In genomic region chr6:11217360-11218076, GRCh38 we compare ENCODE assay signal across 9 cellular contexts. TPM values are rescaled to one million over a fixed set of nuclear protein-coding genes. Genes with fewer than 3 reads are reported as not detected.
DNase-seq lines count a peak whose midpoint lies in the region; ATAC-seq and TF ChIP-seq lines count a peak whose summit lies in the region.
"Had no signal": no experiment of that assay in that cellular context is flagged by ENCODE, and none has a peak within 500 bp of the region (broad histone marks: within the 10 kb centered on the region; RNA-seq: fewer than 3 reads in every experiment).

No MANE protein-coding gene starts in this region.

- WGBS in mammary epithelial cell (ENCODE audit: low coverage, missing lambda C conversion rate): 80% methylated on average over 4 of the region's 4 CpGs
- 72% methylated on average over 4 of the region's 4 CpGs for WGBS in tibial nerve, 2 donors

- DNase-seq in breast epithelium (ENCODE audit: low spot score in 2 of 2): no peak
- DNase-seq in mammary epithelial cell: no peak
- peak; percentile 35 for DNase-seq in NCI-H2196 treated with DMSO at 0.1 percent for 48 hours (lab: John Stamatoyannopoulos, UW; ENCODE audit: unreplicated experiment)
- no peak for DNase-seq in left lung
- DNase-seq in tibial nerve (ENCODE audit: low spot score in 2 of 2): no peak
- no peak for DNase-seq in stimulated activated CD4-positive, alpha-beta T cell treated with anti-CD3 and anti-CD28 coated beads, Interleukin-4, amount 100 ng/mL, for 4 hours
- no peak for DNase-seq in SW 1271 (lab: John Stamatoyannopoulos, UW)
- DNase-seq: PC-9 had no signal

- no peak overlapping the region for H3K9ac ChIP-seq in mammary epithelial cell (ENCODE audit: insufficient read depth, low read length)

- H3K4me1 ChIP-seq in breast epithelium (peaks cover 6 to 25% of the 10 kb centered on the region in 2 donors), mammary epithelial cell (ENCODE audit: insufficient read depth, low read length) (peaks cover 23% of the 10 kb centered on the region), left lung (peaks cover 67 to 98% of the 10 kb centered on the region in 2 donors), tibial nerve (peaks cover 0 to 94% (median 63%) of the 10 kb centered on the region in 4 donors)

- H3K4me3 ChIP-seq in breast epithelium (no peak overlapping the region), mammary epithelial cell (replicated peaks in 1 of 3; ENCODE audit: insufficient read depth in 1 of 3, low read depth in 2 of 3, low read length in 3 of 3) (no peak overlapping the region), left lung (no peak overlapping the region), tibial nerve (no peak overlapping the region)
- H3K4me3 ChIP-seq: PC-9 had no signal

- TF ChIP-seq POLR2A in breast epithelium (IDR thresholded peaks at IDR 0.05): no peak
- no peak for TF ChIP-seq POLR2A in tibial nerve (IDR thresholded peaks at IDR 0.05)

- CTCF ChIA-PET in mammary epithelial cell (lab: Charles Lee; ENCODE audit: low non-redundant PET): no interaction called here

- no peaks in the 10 kb centered on the region for H4K20me1 ChIP-seq in mammary epithelial cell (ENCODE audit: insufficient read depth, low read length)

- peak; percentile 26 for ATAC-seq in left lung
- no peak for ATAC-seq in HG03520 (IDR thresholded peaks at IDR 0.05; ENCODE audit: unreplicated experiment)

- BruUV-seq in mammary epithelial cell (replicated peaks; lab: Mats Ljungman, UMichigan): no TSS peak

- in situ Hi-C loops in mammary epithelial cell (cut with MboI; ENCODE audit: low sequenced_read_pairs in 2 of 2): no loop called here

- H3K79me2 ChIP-seq in mammary epithelial cell (ENCODE audit: insufficient read depth, low read length): peaks cover 10% of the 10 kb centered on the region

- H3K36me3 ChIP-seq in breast epithelium (no peaks in the 10 kb centered on the region), mammary epithelial cell (ENCODE audit: insufficient read depth, low read length) (no peaks in the 10 kb centered on the region), left lung (peaks cover 1 to 29% of the 10 kb centered on the region in 2 donors), tibial nerve (peaks cover 0 to 9% (median 0%) of the 10 kb centered on the region in 3 donors)

- peak overlapping the region; percentile 82 to 84 for H3K27ac ChIP-seq in breast epithelium
- no peak overlapping the region for H3K27ac ChIP-seq in mammary epithelial cell (ENCODE audit: insufficient read depth, low read depth, low read length)
- peak overlapping the region; percentile 66 to 76 for H3K27ac ChIP-seq in left lung
- H3K27ac ChIP-seq in tibial nerve: peak overlapping the region; percentile 61 to 90 (median 84)
- H3K27ac ChIP-seq: PC-9 had no signal

- intact Hi-C loops in breast epithelium (cut with DNase I; ENCODE audit: low total_unique reads): no loop called here
- intact Hi-C loops in mammary epithelial cell (cut with micrococcal nuclease): no loop called here
- intact Hi-C loops in left lung (cut with DNase I): no loop called here

- TF ChIP-seq EP300 in tibial nerve (IDR thresholded peaks at IDR 0.05): peak in 1 of 2 donors; percentile 21

- dilution Hi-C loops in mammary epithelial cell (cut with HindIII; ENCODE audit: low sequenced_read_pairs): no loop called here

- TF ChIP-seq CTCF in breast epithelium (IDR thresholded peaks at IDR 0.05): no peak
- no peak for TF ChIP-seq CTCF in mammary epithelial cell (conservative IDR thresholded peaks at IDR 0.05 in 1 of 2, IDR thresholded peaks at IDR 0.05 in 1 of 2; ENCODE audit: extremely low read depth in 1 of 2, insufficient read depth in 1 of 2, low read depth in 1 of 2, low read length in 2 of 2)
- no peak for TF ChIP-seq CTCF in left lung (IDR thresholded peaks at IDR 0.05)
- no peak for TF ChIP-seq CTCF in tibial nerve (IDR thresholded peaks at IDR 0.05)

- H3K27me3 ChIP-seq in breast epithelium: no peaks in the 10 kb centered on the region
- no peaks in the 10 kb centered on the region for H3K27me3 ChIP-seq in mammary epithelial cell (ENCODE audit: insufficient read depth, low read length)
- no peaks in the 10 kb centered on the region for H3K27me3 ChIP-seq in left lung
- H3K27me3 ChIP-seq in tibial nerve: no peaks in the 10 kb centered on the region

- no peak overlapping the region for H2AFZ ChIP-seq in mammary epithelial cell (ENCODE audit: low read depth, low read length)
- H2AFZ ChIP-seq: PC-9 had no signal

- no peak overlapping the region for H3K4me2 ChIP-seq in mammary epithelial cell (ENCODE audit: insufficient read depth, low read depth, low read length)
- H3K4me2 ChIP-seq: PC-9 had no signal

- no peaks in the 10 kb centered on the region for H3K9me3 ChIP-seq in breast epithelium
- H3K9me3 ChIP-seq in mammary epithelial cell (replicated peaks; ENCODE audit: insufficient read depth, low read length): no peaks in the 10 kb centered on the region
- no peaks in the 10 kb centered on the region for H3K9me3 ChIP-seq in left lung
- H3K9me3 ChIP-seq in tibial nerve: no peaks in the 10 kb centered on the region

RNA-seq across cellular contexts. Expression of gene NEDD9, which starts 14.9 kb away (rescaled TPM):
- total RNA-seq in breast epithelium (100 to 1,000 TPM in 1 of 3 donors, 10 to 100 TPM in 2; 41.4 to 108 (median 79.2) TPM), mammary epithelial cell (10 to 100 TPM in 1 of 2 donors, 1 to 10 TPM in 1; 7.8 to 69.7 TPM), left lung (100 to 1,000 TPM; 101 to 193 TPM), tibial nerve (100 to 1,000 TPM; 107 to 205 (median 130) TPM)
- polyA plus RNA-seq in mammary epithelial cell: 4.8 TPM
- 3.5 TPM for polyA minus RNA-seq in mammary epithelial cell
